ENCODE assay signal across 2 cellular contexts in the genomic region with DNA sequence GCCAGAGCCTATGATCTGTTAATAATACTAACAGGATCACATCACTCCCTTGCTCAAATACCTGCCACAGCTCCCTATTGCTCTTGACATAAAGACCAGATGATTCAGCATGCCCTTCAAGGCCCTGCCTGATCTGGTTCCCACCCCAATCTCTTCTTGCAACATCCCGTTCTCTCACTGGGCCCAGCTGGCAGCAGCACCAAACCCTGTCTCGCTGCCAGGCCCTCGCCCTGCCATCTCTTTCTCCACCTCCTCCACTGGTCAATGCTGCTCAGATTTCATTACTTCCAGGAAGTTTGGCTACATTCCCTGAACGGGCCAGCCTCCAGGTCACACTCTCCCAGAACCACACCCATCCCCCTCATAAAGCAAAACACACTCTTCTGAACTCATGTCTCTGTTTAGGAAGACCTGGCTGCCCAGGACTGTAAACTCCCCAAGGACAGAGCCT.
TF ChIP-seq lines count a peak whose summit lies in the region.

No MANE protein-coding gene starts in this region.

TF ChIP-seq in GM23338, 12 proteins besides CTCF, POLR2A, EP300 and RAD21 (continued from another document):
- no peak for TF ChIP-seq ZNF331 (CRISPR knock-in tag; IDR thresholded peaks at IDR 0.05; ENCODE audit: low read depth)
- TF ChIP-seq EZH2phosphoT487 (IDR thresholded peaks at IDR 0.05; ENCODE audit: unreplicated experiment), result no peak
- TF ChIP-seq REST (IDR thresholded peaks at IDR 0.05; ENCODE audit: unreplicated experiment), result no peak
- no peak for TF ChIP-seq EZH2 (IDR thresholded peaks at IDR 0.05; ENCODE audit: low read depth, unreplicated experiment)
- no peak for TF ChIP-seq ZNF462 (CRISPR knock-in tag; IDR thresholded peaks at IDR 0.05)
- no peak for TF ChIP-seq ZNF114 (CRISPR knock-in tag; IDR thresholded peaks at IDR 0.05)
- TF ChIP-seq CREB1 (CRISPR knock-in tag; IDR thresholded peaks at IDR 0.05; ENCODE audit: low read depth), result no peak
- TF ChIP-seq, protein P1, sequence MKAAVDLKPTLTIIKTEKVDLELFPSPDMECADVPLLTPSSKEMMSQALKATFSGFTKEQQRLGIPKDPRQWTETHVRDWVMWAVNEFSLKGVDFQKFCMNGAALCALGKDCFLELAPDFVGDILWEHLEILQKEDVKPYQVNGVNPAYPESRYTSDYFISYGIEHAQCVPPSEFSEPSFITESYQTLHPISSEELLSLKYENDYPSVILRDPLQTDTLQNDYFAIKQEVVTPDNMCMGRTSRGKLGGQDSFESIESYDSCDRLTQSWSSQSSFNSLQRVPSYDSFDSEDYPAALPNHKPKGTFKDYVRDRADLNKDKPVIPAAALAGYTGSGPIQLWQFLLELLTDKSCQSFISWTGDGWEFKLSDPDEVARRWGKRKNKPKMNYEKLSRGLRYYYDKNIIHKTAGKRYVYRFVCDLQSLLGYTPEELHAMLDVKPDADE (IDR thresholded peaks at IDR 0.05), result no peak
- no peak for TF ChIP-seq JUNB (IDR thresholded peaks at IDR 0.05; ENCODE audit: unreplicated experiment)

TF ChIP-seq in WTC11, 78 proteins besides CTCF, POLR2A, EP300 and RAD21 (continued from another document):
- TF ChIP-seq FOXP4 (CRISPR knock-in tag; IDR thresholded peaks at IDR 0.05) (no peak), ZNF281 (CRISPR knock-in tag; IDR thresholded peaks at IDR 0.05) (no peak), GABPB1 (CRISPR knock-in tag; IDR thresholded peaks at IDR 0.05) (no peak), AFF4 (CRISPR knock-in tag; IDR thresholded peaks at IDR 0.05; ENCODE audit: borderline replicate concordance) (no peak)
- TF ChIP-seq, protein P2, sequence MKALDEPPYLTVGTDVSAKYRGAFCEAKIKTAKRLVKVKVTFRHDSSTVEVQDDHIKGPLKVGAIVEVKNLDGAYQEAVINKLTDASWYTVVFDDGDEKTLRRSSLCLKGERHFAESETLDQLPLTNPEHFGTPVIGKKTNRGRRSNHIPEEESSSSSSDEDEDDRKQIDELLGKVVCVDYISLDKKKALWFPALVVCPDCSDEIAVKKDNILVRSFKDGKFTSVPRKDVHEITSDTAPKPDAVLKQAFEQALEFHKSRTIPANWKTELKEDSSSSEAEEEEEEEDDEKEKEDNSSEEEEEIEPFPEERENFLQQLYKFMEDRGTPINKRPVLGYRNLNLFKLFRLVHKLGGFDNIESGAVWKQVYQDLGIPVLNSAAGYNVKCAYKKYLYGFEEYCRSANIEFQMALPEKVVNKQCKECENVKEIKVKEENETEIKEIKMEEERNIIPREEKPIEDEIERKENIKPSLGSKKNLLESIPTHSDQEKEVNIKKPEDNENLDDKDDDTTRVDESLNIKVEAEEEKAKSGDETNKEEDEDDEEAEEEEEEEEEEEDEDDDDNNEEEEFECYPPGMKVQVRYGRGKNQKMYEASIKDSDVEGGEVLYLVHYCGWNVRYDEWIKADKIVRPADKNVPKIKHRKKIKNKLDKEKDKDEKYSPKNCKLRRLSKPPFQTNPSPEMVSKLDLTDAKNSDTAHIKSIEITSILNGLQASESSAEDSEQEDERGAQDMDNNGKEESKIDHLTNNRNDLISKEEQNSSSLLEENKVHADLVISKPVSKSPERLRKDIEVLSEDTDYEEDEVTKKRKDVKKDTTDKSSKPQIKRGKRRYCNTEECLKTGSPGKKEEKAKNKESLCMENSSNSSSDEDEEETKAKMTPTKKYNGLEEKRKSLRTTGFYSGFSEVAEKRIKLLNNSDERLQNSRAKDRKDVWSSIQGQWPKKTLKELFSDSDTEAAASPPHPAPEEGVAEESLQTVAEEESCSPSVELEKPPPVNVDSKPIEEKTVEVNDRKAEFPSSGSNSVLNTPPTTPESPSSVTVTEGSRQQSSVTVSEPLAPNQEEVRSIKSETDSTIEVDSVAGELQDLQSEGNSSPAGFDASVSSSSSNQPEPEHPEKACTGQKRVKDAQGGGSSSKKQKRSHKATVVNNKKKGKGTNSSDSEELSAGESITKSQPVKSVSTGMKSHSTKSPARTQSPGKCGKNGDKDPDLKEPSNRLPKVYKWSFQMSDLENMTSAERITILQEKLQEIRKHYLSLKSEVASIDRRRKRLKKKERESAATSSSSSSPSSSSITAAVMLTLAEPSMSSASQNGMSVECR (CRISPR knock-in tag; IDR thresholded peaks at IDR 0.05; ENCODE audit: borderline replicate concordance), result no peak
